24 cellular contexts compared by ENCODE assay signal in genomic region chr7:102115181-102115580, GRCh38.
A peak's percentile ranks its signal among the peaks of the same experiment; 100 is the strongest.
DNase-seq lines count a peak whose midpoint lies in the region; ATAC-seq, FAIRE-seq and TF ChIP-seq lines count a peak whose summit lies in the region.
"Had no signal": no experiment of that assay in that cellular context is flagged by ENCODE, and none has a peak within 500 bp of the region (broad histone marks: within the 10 kb centered on the region; RNA-seq: fewer than 3 reads in every experiment).

No MANE protein-coding gene starts in this region.

- no peak for TF ChIP-seq EP300 in HepG2 (IDR thresholded peaks at IDR 0.05; ENCODE audit: low read depth in 2 of 2, low read length in 2 of 2)
- TF ChIP-seq EP300 in HepG2 (CRISPR knock-in tag; IDR thresholded peaks at IDR 0.05; ENCODE audit: borderline replicate concordance) = no peak

- no peak for FAIRE-seq in HepG2 (lab: Jason Lieb, UNC)
- FAIRE-seq: A549, D721Med, G401.6, GM12891, GM19239 had no signal

- H3K9me3 ChIP-seq in HepG2 (ENCODE audit: low read length) (no peaks in the 10 kb centered on the region), right lobe of liver (no peaks in the 10 kb centered on the region), thyroid gland (no peaks in the 10 kb centered on the region)
- H3K9me3 ChIP-seq: A549; BLaER1 treated with 17β-estradiol and CSF1 and Interleukin-3, amounts not matched to agents 10 nM and 100 nM; Caco-2 had no signal

- no peak overlapping the region for H2AFZ ChIP-seq in HepG2 (ENCODE audit: low read length)

- CTCF ChIA-PET in HepG2 (lab: Yijun Ruan, JAX; ENCODE audit: low intra/inter-chr PET ratio, low total read pairs) = no interaction called here
- CTCF ChIA-PET in activated CD4-positive, alpha-beta memory T cell treated with anti-CD3 and anti-CD28 coated beads for 36 hours (lab: Charles Lee) = no interaction called here

- no peak overlapping the region for H3K9ac ChIP-seq in HepG2 (ENCODE audit: insufficient read depth, low read depth, low read length)
- H3K9ac ChIP-seq: BLaER1 treated with 17β-estradiol and CSF1 and Interleukin-3, amounts not matched to agents 10 nM and 100 nM had no signal

- H3K27ac ChIP-seq in HepG2 (ENCODE audit: extremely low read length, insufficient read depth, low read length) (no peak overlapping the region), right lobe of liver (no peak overlapping the region), thyroid gland (peak overlapping the region; percentile 27 to 82 (median 69))
- H3K27ac ChIP-seq: 22Rv1; A549; BLaER1 treated with 17β-estradiol and CSF1 and Interleukin-3, amounts not matched to agents 10 nM and 100 nM; C4-2B had no signal

- TF ChIP-seq POLR2A in HepG2 (IDR thresholded peaks at IDR 0.05; ENCODE audit: insufficient read depth in 1 of 2, low read depth in 2 of 2, low read length in 2 of 2) = no peak
- no peak for TF ChIP-seq POLR2A in right lobe of liver (IDR thresholded peaks at IDR 0.05)
- no peak for TF ChIP-seq POLR2A in thyroid gland (IDR thresholded peaks at IDR 0.05)

- ATAC-seq in HepG2 (no peak), right lobe of liver (no peak)
- ATAC-seq: A549; CD8-positive, alpha-beta T cell had no signal

- H3K4me2 ChIP-seq in HepG2 (ENCODE audit: low read depth, low read length) = no peak overlapping the region
- H3K4me2 ChIP-seq: A549; BLaER1 treated with 17β-estradiol and CSF1 and Interleukin-3, amounts not matched to agents 10 nM and 100 nM had no signal

- no peak for TF ChIP-seq CTCF in HepG2 (CRISPR knock-in tag; IDR thresholded peaks at IDR 0.05)
- TF ChIP-seq CTCF in right lobe of liver (IDR thresholded peaks at IDR 0.05) = no peak
- TF ChIP-seq CTCF in endothelial cell (IDR thresholded peaks at IDR 0.05; ENCODE audit: unreplicated experiment) = no peak
- no peak for TF ChIP-seq CTCF in progenitor cell of endocrine pancreas (IDR thresholded peaks at IDR 0.05; ENCODE audit: unreplicated experiment)
- no peak for TF ChIP-seq CTCF in thyroid gland (IDR thresholded peaks at IDR 0.05)
- TF ChIP-seq CTCF in osteocyte (IDR thresholded peaks at IDR 0.05) = no peak

- BruUV-seq in HepG2 (replicated peaks; lab: Mats Ljungman, UMichigan) = no TSS peak

- H3K27me3 ChIP-seq in HepG2 (ENCODE audit: control insufficient read depth in 1 of 2, insufficient read depth in 2 of 2, low read length in 2 of 2) (no peaks in the 10 kb centered on the region), right lobe of liver (no peaks in the 10 kb centered on the region), thyroid gland (no peaks in the 10 kb centered on the region)
- H3K27me3 ChIP-seq: BLaER1 treated with 17β-estradiol and CSF1 and Interleukin-3, amounts not matched to agents 10 nM and 100 nM had no signal

- 87% methylated on average over 7 of the region's 7 CpGs for WGBS in HepG2 (ENCODE audit: low lambda C conversion rate)
- 93% methylated on average over 6 of the region's 7 CpGs for WGBS in right lobe of liver (ENCODE audit: insufficient coverage, low coverage, low lambda C conversion rate, missing lambda C conversion rate)
- 29 to 32% methylated on average over 7 of the region's 7 CpGs for whole genome bisulfite sequencing in thyroid gland, 2 donors

- H3K27ac Mint-ChIP-seq in endothelial cell (ENCODE audit: unreplicated experiment) = no peak overlapping the region
- H3K27ac Mint-ChIP-seq in progenitor cell of endocrine pancreas = peak overlapping the region; percentile 16
- no peak overlapping the region for H3K27ac Mint-ChIP-seq in osteocyte (ENCODE audit: unreplicated experiment)
- no peak overlapping the region for H3K27ac Mint-ChIP-seq in activated CD4-positive, alpha-beta memory T cell treated with anti-CD3 and anti-CD28 coated beads for 36 hours
- H3K27ac Mint-ChIP-seq: B cell; CD4-positive, alpha-beta T cell; CD8-positive, alpha-beta T cell had no signal

- in situ Hi-C loops in HepG2 (cut with HindIII; ENCODE audit: extremely low pct_ligation_motif_present, low pct_unique_long_range_greater_than_20kb) = no loop called here

- no peaks in the 10 kb centered on the region for H4K20me1 ChIP-seq in HepG2 (ENCODE audit: insufficient read depth, low read length)

- H3K36me3 Mint-ChIP-seq in endothelial cell (ENCODE audit: low read depth, unreplicated experiment) (peaks cover 23% of the 10 kb centered on the region), progenitor cell of endocrine pancreas (ENCODE audit: insufficient read depth) (peaks cover 32% of the 10 kb centered on the region), osteocyte (ENCODE audit: unreplicated experiment) (peaks cover 27% of the 10 kb centered on the region)
- H3K36me3 Mint-ChIP-seq in activated CD4-positive, alpha-beta memory T cell treated with anti-CD3 and anti-CD28 coated beads for 36 hours = peaks cover 22% of the 10 kb centered on the region

- POLR2A ChIA-PET in HepG2 (lab: Yijun Ruan, JAX) = no interaction called here
- POLR2A ChIA-PET in activated CD4-positive, alpha-beta memory T cell treated with anti-CD3 and anti-CD28 coated beads for 36 hours (lab: Charles Lee) = no interaction called here

- H3K36me3 ChIP-seq in HepG2 (replicated peaks in 1 of 2; ENCODE audit: control insufficient read depth in 1 of 2, insufficient read depth in 2 of 2, low read length in 2 of 2) = peaks cover 4 to 44% of the 10 kb centered on the region in 2 experiments; a peak in 4 of 5 replicates
- H3K36me3 ChIP-seq in right lobe of liver = peaks cover 0 to 16% (median 6%) of the 10 kb centered on the region in 4 donors
- H3K36me3 ChIP-seq in thyroid gland = no peaks in the 10 kb centered on the region

- H3K27me3 Mint-ChIP-seq in endothelial cell (ENCODE audit: unreplicated experiment) (peaks cover 5% of the 10 kb centered on the region), progenitor cell of endocrine pancreas (no peaks in the 10 kb centered on the region), osteocyte (ENCODE audit: unreplicated experiment) (no peaks in the 10 kb centered on the region)
- H3K27me3 Mint-ChIP-seq in activated CD4-positive, alpha-beta memory T cell treated with anti-CD3 and anti-CD28 coated beads for 36 hours = no peaks in the 10 kb centered on the region
- H3K27me3 Mint-ChIP-seq: B cell; CD4-positive, alpha-beta T cell had no signal

- H3K4me3 Mint-ChIP-seq in endothelial cell (ENCODE audit: unreplicated experiment) (peak overlapping the region; percentile 23), progenitor cell of endocrine pancreas (ENCODE audit: low read depth) (no peak overlapping the region), osteocyte (ENCODE audit: unreplicated experiment) (no peak overlapping the region)
- no peak overlapping the region for H3K4me3 Mint-ChIP-seq in activated CD4-positive, alpha-beta memory T cell treated with anti-CD3 and anti-CD28 coated beads for 36 hours
- H3K4me3 Mint-ChIP-seq: B cell; CD4-positive, alpha-beta T cell; CD8-positive, alpha-beta T cell had no signal

- H3K4me1 ChIP-seq in HepG2 (ENCODE audit: insufficient read depth, low read length) (peaks cover 10% of the 10 kb centered on the region), right lobe of liver (no peaks in the 10 kb centered on the region), thyroid gland (peaks cover 17% of the 10 kb centered on the region in 2 donors)

- DNase-seq in HepG2 (ENCODE audit: low spot score) (no peak), right lobe of liver (no peak), endothelial cell (ENCODE audit: low spot score) (no peak), progenitor cell of endocrine pancreas (ENCODE audit: low spot score, unreplicated experiment) (no peak), thyroid gland (peak; percentile 70 to 74), cerebellar nuclear complex (lab: John Stamatoyannopoulos, UW) (no peak), osteocyte (ENCODE audit: extremely low spot score, unreplicated experiment) (no peak)
- DNase-seq in activated CD4-positive, alpha-beta memory T cell treated with anti-CD3 and anti-CD28 coated beads for 36 hours = no peak
- DNase-seq: AML-193; Caco-2; Calu3; CD4-positive, alpha-beta T cell; CD8-positive, alpha-beta T cell; DMS79 treated with DMSO at 0.1 percent for 48 hours; GF-D8 had no signal

- no peaks in the 10 kb centered on the region for H3K79me2 ChIP-seq in HepG2 (ENCODE audit: insufficient read depth, low read length)

- H3K9me3 Mint-ChIP-seq in endothelial cell (ENCODE audit: unreplicated experiment) (no peaks in the 10 kb centered on the region), progenitor cell of endocrine pancreas (ENCODE audit: low read depth) (no peaks in the 10 kb centered on the region), osteocyte (ENCODE audit: unreplicated experiment) (peaks cover 7% of the 10 kb centered on the region)
- H3K9me3 Mint-ChIP-seq in activated CD4-positive, alpha-beta memory T cell treated with anti-CD3 and anti-CD28 coated beads for 36 hours = no peaks in the 10 kb centered on the region
- H3K9me3 Mint-ChIP-seq: CD4-positive, alpha-beta T cell; CD8-positive, alpha-beta T cell had no signal

- no peaks in the 10 kb centered on the region for H3K4me1 Mint-ChIP-seq in endothelial cell (ENCODE audit: unreplicated experiment)
- peaks cover 3% of the 10 kb centered on the region for H3K4me1 Mint-ChIP-seq in progenitor cell of endocrine pancreas (ENCODE audit: low read depth)
- peaks cover 12% of the 10 kb centered on the region for H3K4me1 Mint-ChIP-seq in osteocyte (ENCODE audit: unreplicated experiment)
- H3K4me1 Mint-ChIP-seq in activated CD4-positive, alpha-beta memory T cell treated with anti-CD3 and anti-CD28 coated beads for 36 hours (ENCODE audit: low read depth) = no peaks in the 10 kb centered on the region
- H3K4me1 Mint-ChIP-seq: B cell had no signal

- TF ChIP-seq RAD21 in HepG2 (CRISPR knock-in tag; IDR thresholded peaks at IDR 0.05) = no peak

- intact Hi-C loops in HepG2 (cut with micrococcal nuclease; ENCODE audit: unreplicated experiment) (no loop called here), right lobe of liver (cut with DNase I) (no loop called here), thyroid gland (cut with DNase I) (no loop called here)
- intact Hi-C loops in activated CD4-positive, alpha-beta memory T cell treated with anti-CD3 and anti-CD28 coated beads for 36 hours (cut with micrococcal nuclease) = no loop called here

- H3K4me3 ChIP-seq in HepG2 (replicated peaks in 1 of 3; ENCODE audit: insufficient read depth in 1 of 3, low read depth in 2 of 3, low read length in 3 of 3) (no peak overlapping the region), right lobe of liver (no peak overlapping the region), thyroid gland (replicated peaks in 1 of 3) (no peak overlapping the region)
- H3K4me3 ChIP-seq: A549; BLaER1 treated with 17β-estradiol and CSF1 and Interleukin-3, amounts not matched to agents 10 nM and 100 nM had no signal

TF ChIP-seq in HepG2, 621 proteins besides CTCF, POLR2A, EP300 and RAD21 (continues in another document):
- TF ChIP-seq ZNF816 (CRISPR knock-in tag; IDR thresholded peaks at IDR 0.05; ENCODE audit: borderline replicate concordance) = no peak
- no peak for TF ChIP-seq PHF20 (CRISPR knock-in tag; IDR thresholded peaks at IDR 0.05)

Comparison
In these comparisons a context has a peak if more than half of its experiments do, and no peak if none do; other contexts are left out.
1. DNase-seq: peak in thyroid gland (2 of 2); none in HepG2 (single experiment), right lobe of liver (0 of 3), endothelial cell (single experiment), progenitor cell of endocrine pancreas (single experiment), cerebellar nuclear complex (0 of 2), osteocyte (single experiment) and activated CD4-positive, alpha-beta memory T cell treated with anti-CD3 and anti-CD28 coated beads for 36 hours (single experiment).
2. H3K27ac ChIP-seq: peak in thyroid gland (3 of 3); none in HepG2 (single experiment) and right lobe of liver (0 of 3).